1 cellular context compared by ENCODE assay signal in genomic region chr19:28290963-28291657, GRCh38.
TF ChIP-seq lines count a peak whose summit lies in the region.

No MANE protein-coding gene starts in this region.

TF ChIP-seq in H1, 55 proteins besides CTCF, POLR2A, EP300 and RAD21 (continued from another document):
- TF ChIP-seq SP4 (IDR thresholded peaks at IDR 0.05; ENCODE audit: low read length): no peak
- TF ChIP-seq ASH2L (IDR thresholded peaks at IDR 0.05; ENCODE audit: low read length): peak; percentile 55
- peak in 1 of 2 experiments; percentile 63 for TF ChIP-seq BCL11A (IDR thresholded peaks at IDR 0.05; ENCODE audit: low read depth in 2 of 2, low read length in 2 of 2)
- TF ChIP-seq NANOG (IDR thresholded peaks at IDR 0.05; ENCODE audit: insufficient read depth, low read depth, low read length, poor library complexity, severe bottlenecking): peak; percentile 88
- TF ChIP-seq SP1 (IDR thresholded peaks at IDR 0.05; ENCODE audit: low read depth, low read length): peak; percentile 56; the same call in 1 of the 2 replicates
TF ChIP-seq in H1: peak in this region for 5.
